8 cellular contexts compared by ENCODE assay signal in genomic region chr12:105235299-105235746, GRCh38. TPM values are rescaled to one million over a fixed set of nuclear protein-coding genes. Genes with fewer than 3 reads are reported as not detected.
A peak's percentile ranks its signal among the peaks of the same experiment; 100 is the strongest.
DNase-seq lines count a peak whose midpoint lies in the region; ATAC-seq and TF ChIP-seq lines count a peak whose summit lies in the region.

No MANE protein-coding gene starts in this region.

- H3K27me3 Mint-ChIP-seq in activated CD8-positive, alpha-beta T cell treated with anti-CD3 and anti-CD28 coated beads for 36 hours = no peaks in the 10 kb centered on the region
- H3K27me3 Mint-ChIP-seq in progenitor cell of endocrine pancreas = no peaks in the 10 kb centered on the region

- CTCF ChIA-PET in activated CD8-positive, alpha-beta T cell treated with anti-CD3 and anti-CD28 coated beads for 36 hours (lab: Charles Lee) = interaction anchor here (1.0 to 2.7 kb wide), 3 partner anchors 11 to 95 kb away, joined by 3 to 17 read pairs (median 12); partner anchors contain the start of gene C12orf75

- H3K9me3 Mint-ChIP-seq in activated CD8-positive, alpha-beta T cell treated with anti-CD3 and anti-CD28 coated beads for 36 hours = no peaks in the 10 kb centered on the region
- no peaks in the 10 kb centered on the region for H3K9me3 Mint-ChIP-seq in progenitor cell of endocrine pancreas (ENCODE audit: low read depth)

- ATAC-seq in HG03442 (IDR thresholded peaks at IDR 0.05; ENCODE audit: unreplicated experiment) (peak; percentile 9), foreskin keratinocyte (peak; percentile 54)
- peak; percentile 27 for ATAC-seq in activated CD8-positive, alpha-beta T cell treated with anti-CD3 and anti-CD28 coated beads for 36 hours

- intact Hi-C loops in activated CD8-positive, alpha-beta T cell treated with anti-CD3 and anti-CD28 coated beads for 36 hours (cut with micrococcal nuclease) = loop anchor here (5.0 kb wide), 1 partner anchor 128 kb away; the partner anchor contains the start of gene WASHC4

- H3K4me1 ChIP-seq in foreskin keratinocyte = peaks cover 4% of the 10 kb centered on the region

- peak overlapping the region; percentile 90 for H3K4me3 Mint-ChIP-seq in activated CD8-positive, alpha-beta T cell treated with anti-CD3 and anti-CD28 coated beads for 36 hours
- H3K4me3 Mint-ChIP-seq in progenitor cell of endocrine pancreas (ENCODE audit: low read depth) = peak overlapping the region; percentile 95

- H3K27ac ChIP-seq in foreskin keratinocyte = peak overlapping the region; percentile 59

- TF ChIP-seq CTCF in activated CD8-positive, alpha-beta T cell treated with anti-CD3 and anti-CD28 coated beads for 36 hours (IDR thresholded peaks at IDR 0.05) = no peak
- TF ChIP-seq CTCF in foreskin keratinocyte (conservative IDR thresholded peaks at IDR 0.05) = no peak
- TF ChIP-seq CTCF in progenitor cell of endocrine pancreas (IDR thresholded peaks at IDR 0.05; ENCODE audit: unreplicated experiment) = no peak

- POLR2A ChIA-PET in activated CD8-positive, alpha-beta T cell treated with anti-CD3 and anti-CD28 coated beads for 36 hours (lab: Charles Lee) = interaction anchor here (1.0 to 1.7 kb wide), 3 partner anchors 14 to 128 kb away, joined by 3 to 5 read pairs (median 3); partner anchors contain the start of gene WASHC4

- H3K36me3 Mint-ChIP-seq in activated CD8-positive, alpha-beta T cell treated with anti-CD3 and anti-CD28 coated beads for 36 hours (ENCODE audit: low read depth) = peaks cover 8% of the 10 kb centered on the region
- peaks cover 9% of the 10 kb centered on the region for H3K36me3 Mint-ChIP-seq in progenitor cell of endocrine pancreas (ENCODE audit: insufficient read depth)

- H3K27me3 ChIP-seq in foreskin keratinocyte = no peaks in the 10 kb centered on the region

- H3K4me1 Mint-ChIP-seq in activated CD8-positive, alpha-beta T cell treated with anti-CD3 and anti-CD28 coated beads for 36 hours (ENCODE audit: low read depth) = peaks cover 47% of the 10 kb centered on the region
- peaks cover 48% of the 10 kb centered on the region for H3K4me1 Mint-ChIP-seq in progenitor cell of endocrine pancreas (ENCODE audit: low read depth)

- peak; percentile 7 for DNase-seq in activated CD8-positive, alpha-beta T cell treated with anti-CD3 and anti-CD28 coated beads for 36 hours
- peak; percentile 35 to 59 for DNase-seq in foreskin keratinocyte
- DNase-seq in progenitor cell of endocrine pancreas (ENCODE audit: low spot score, unreplicated experiment) = no peak
- DNase-seq in GOT3 (lab: John Stamatoyannopoulos, UW) = no peak
- no peak for DNase-seq in stimulated activated CD4-positive, alpha-beta T cell treated with anti-CD3 and anti-CD28 coated beads, Interleukin-2, amount 100 ng/mL, for 48 hours
- DNase-seq in NCI-H1048 (lab: John Stamatoyannopoulos, UW) = no peak

- peak overlapping the region; percentile 94 for H3K4me3 ChIP-seq in GM08714 (ENCODE audit: low read length)

- peak overlapping the region; percentile 86 for H3K27ac Mint-ChIP-seq in activated CD8-positive, alpha-beta T cell treated with anti-CD3 and anti-CD28 coated beads for 36 hours
- H3K27ac Mint-ChIP-seq in progenitor cell of endocrine pancreas = peak overlapping the region; percentile 93

RNA-seq across cellular contexts. Expression of gene APPL2, which starts 0.7 kb away (rescaled TPM):
- 10 to 100 TPM; 14.5 to 15.8 TPM for total RNA-seq in activated CD8-positive, alpha-beta T cell treated with anti-CD3 and anti-CD28 coated beads for 36 hours
- total RNA-seq in foreskin keratinocyte (23.3 and 31.2 TPM in 2 replicates), progenitor cell of endocrine pancreas (158 and 159 TPM in 2 replicates)
- polyA plus RNA-seq in foreskin keratinocyte = 10.9 and 12.0 TPM in 2 replicates

Comparison
In these comparisons a context has a peak if more than half of its experiments do, and no peak if none do; other contexts are left out.
1. DNase-seq: peak in activated CD8-positive, alpha-beta T cell treated with anti-CD3 and anti-CD28 coated beads for 36 hours (single experiment) and foreskin keratinocyte (2 of 2); none in progenitor cell of endocrine pancreas (single experiment), GOT3 (single experiment), stimulated activated CD4-positive, alpha-beta T cell treated with anti-CD3 and anti-CD28 coated beads, Interleukin-2, amount 100 ng/mL, for 48 hours (0 of 2) and NCI-H1048 (single experiment).
2. Peak in every context shown above with its lines, with median percentiles within 50 percentile points of each other: ATAC-seq.